Comparison of ENCODE assay signal across 6 cellular contexts in genomic region chr15:20404571-20404970, GRCh38.
DNase-seq lines count a peak whose midpoint lies in the region; FAIRE-seq and TF ChIP-seq lines count a peak whose summit lies in the region.
"Not testable (repeated sequence)": the region's sequence is repeated elsewhere in the genome, so short reads cannot be mapped to it uniquely, and the experiment has no call there.

No MANE protein-coding gene starts in this region.

- H3K9ac ChIP-seq in kidney (ENCODE audit: low read length in 2 of 2): not testable (repeated sequence)

- not testable (repeated sequence) for H3K4me1 ChIP-seq in kidney (ENCODE audit: control insufficient read depth in 1 of 2, insufficient read depth in 1 of 2, low read depth in 1 of 2, low read length in 2 of 2); small intestine (ENCODE audit: control insufficient read depth in 2 of 2, insufficient read depth in 1 of 2, low read depth in 1 of 2, low read length in 1 of 2)

- 44 to 70% (median 49%) methylated on average over 1 of the region's 1 CpG for WGBS in small intestine, 3 donors

- TF ChIP-seq CTCF in kidney (IDR thresholded peaks at IDR 0.05; ENCODE audit: borderline replicate concordance, extremely low read depth, insufficient read depth): not testable (repeated sequence)

- H3K27me3 ChIP-seq in small intestine (ENCODE audit: control insufficient read depth in 2 of 2, insufficient read depth in 2 of 2, low read length in 2 of 2): not testable (repeated sequence)

- not testable (repeated sequence) for H3K27ac ChIP-seq in kidney (ENCODE audit: low read depth in 2 of 2, low read length in 2 of 2); small intestine (ENCODE audit: low read depth in 1 of 2, low read length in 1 of 2)

- H3K9me3 ChIP-seq in kidney (ENCODE audit: control insufficient read depth in 1 of 2, low read length in 2 of 2); small intestine (ENCODE audit: control insufficient read depth, low read depth): not testable (repeated sequence)

- H3K4me3 ChIP-seq in kidney (ENCODE audit: low read length in 2 of 2); small intestine (ENCODE audit: low read depth in 1 of 2, low read length in 2 of 2): not testable (repeated sequence)

- intact Hi-C loops in kidney (cut with DNase I): not testable (repeated sequence)

- FAIRE-seq in G401.6 (lab: Jason Lieb, UNC) (peak; percentile 90), TTC549 (lab: Jason Lieb, UNC) (peak; percentile 96), colon (lab: Jason Lieb, UNC) (peak; percentile 98), endometrium (lab: Jason Lieb, UNC) (peak; percentile 97), kidney (lab: Jason Lieb, UNC) (peak; percentile 96), small intestine (lab: Jason Lieb, UNC) (peak; percentile 44)

- not testable (repeated sequence) for DNase-seq in kidney, small intestine

- not testable (repeated sequence) for H3K36me3 ChIP-seq in kidney (ENCODE audit: control insufficient read depth in 1 of 2, insufficient read depth in 2 of 2, low read length in 2 of 2); small intestine (ENCODE audit: control insufficient read depth in 2 of 2, insufficient read depth in 2 of 2, low read length in 2 of 2)
